In genomic region chr2:66435963-66436362, GRCh38 we compare ENCODE assay signal across 7 cellular contexts. TPM values are rescaled to one million over a fixed set of nuclear protein-coding genes. Genes with fewer than 3 reads are reported as not detected.
DNase-seq lines count a peak whose midpoint lies in the region; ATAC-seq and TF ChIP-seq lines count a peak whose summit lies in the region.

No MANE protein-coding gene starts in this region.

- H3K4me1 ChIP-seq in lower lobe of right lung (peaks cover 17% of the 10 kb centered on the region), suprapubic skin (peaks cover 15% of the 10 kb centered on the region)

- H3K4me3 ChIP-seq in MG63 (peak overlapping the region; percentile 70), cardiac fibroblast (replicated peaks in 1 of 2; ENCODE audit: low read depth in 2 of 2, low read length in 2 of 2) (peak overlapping the region; percentile 83 to 90), lower lobe of right lung (peak overlapping the region; percentile 71), suprapubic skin (peak overlapping the region; percentile 84)

- H3K36me3 ChIP-seq in MG63 (peaks cover 4% of the 10 kb centered on the region; the same call in 1 of the 2 replicates), lower lobe of right lung (peaks cover 6% of the 10 kb centered on the region), suprapubic skin (peaks cover 6% of the 10 kb centered on the region)

- no peak for DNase-seq in MG63
- DNase-seq in cardiac fibroblast (ENCODE audit: low read depth in 2 of 2): no peak
- DNase-seq in lower lobe of right lung: no peak
- no peak for DNase-seq in suprapubic skin (ENCODE audit: low spot score in 2 of 2)
- DNase-seq in middle frontal gyrus (ENCODE audit: extremely low spot score, low spot score): no peak
- DNase-seq in NOMO-1 treated with dmso at 0.1 percent for 144 hours (lab: John Stamatoyannopoulos, UW; ENCODE audit: unreplicated experiment): no peak
- DNase-seq in cortex of kidney (lab: John Stamatoyannopoulos, UW): no peak

- TF ChIP-seq EP300 in suprapubic skin (IDR thresholded peaks at IDR 0.05): no peak

- H3K27me3 ChIP-seq in MG63: no peaks in the 10 kb centered on the region
- H3K27me3 ChIP-seq in lower lobe of right lung (ENCODE audit: low read depth): peaks cover 41% of the 10 kb centered on the region
- peaks cover 20% of the 10 kb centered on the region for H3K27me3 ChIP-seq in suprapubic skin

- H3K9me3 ChIP-seq in MG63: no peaks in the 10 kb centered on the region
- no peaks in the 10 kb centered on the region for H3K9me3 ChIP-seq in lower lobe of right lung
- no peaks in the 10 kb centered on the region for H3K9me3 ChIP-seq in suprapubic skin

- no peak for ATAC-seq in lower lobe of right lung

- H3K27ac ChIP-seq in lower lobe of right lung (peak overlapping the region; percentile 91), suprapubic skin (peak overlapping the region; percentile 96)

- TF ChIP-seq CTCF in cardiac fibroblast (IDR thresholded peaks at IDR 0.05; ENCODE audit: low read depth, low read length) (no peak), lower lobe of right lung (IDR thresholded peaks at IDR 0.05) (no peak), suprapubic skin (IDR thresholded peaks at IDR 0.05) (no peak)

- intact Hi-C loops in lower lobe of right lung (cut with DNase I): no loop called here

- WGBS in suprapubic skin: 2% methylated on average over 2 of the region's 2 CpGs

- no peak for TF ChIP-seq POLR2A in suprapubic skin (IDR thresholded peaks at IDR 0.05)

RNA-seq across cellular contexts. Expression of gene MEIS1, which starts 1.0 kb away (rescaled TPM):
- 3.6 and 7.4 TPM in 2 replicates for total RNA-seq in MG63 (2014; rRNA removed; shearing (Covaris generic); ENCODE audit: low replicate concordance)
- total RNA-seq in lower lobe of right lung (54.7 TPM), suprapubic skin (10 to 100 TPM; 12.7 to 28.0 (median 20.3) TPM)
